In the genomic region with DNA sequence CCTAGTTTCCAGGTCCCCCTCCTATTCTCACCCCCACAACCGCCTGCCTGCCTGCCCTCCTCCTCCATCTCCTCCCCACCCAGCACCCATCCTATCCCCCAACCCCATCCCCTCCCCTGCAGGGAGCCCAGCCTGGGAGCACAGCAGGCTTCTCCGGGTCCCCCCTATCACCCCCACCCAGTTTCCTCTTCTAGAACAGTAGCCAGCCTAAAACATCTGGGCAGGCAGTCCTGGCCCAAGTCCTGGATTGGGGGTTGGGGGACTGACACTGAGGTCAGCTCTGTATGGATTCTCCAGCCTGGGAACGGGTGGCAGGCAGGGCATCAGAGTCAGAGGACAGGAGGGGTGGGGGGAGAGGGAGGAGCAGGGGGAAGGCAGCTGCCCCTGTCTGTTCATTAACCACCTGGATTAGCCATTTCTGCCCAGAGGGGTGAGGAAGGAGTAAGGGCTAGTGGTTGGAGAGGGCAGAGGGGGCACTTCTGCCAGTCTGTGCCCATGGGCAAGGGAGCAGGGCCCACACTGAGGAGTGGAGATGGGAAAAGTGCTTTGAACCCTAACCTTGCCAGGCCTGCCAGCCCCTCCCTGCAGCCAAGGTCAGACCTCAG, we compare ENCODE assay signal across 9 cellular contexts. TPM values are rescaled to one million over a fixed set of nuclear protein-coding genes. Genes with fewer than 3 reads are reported as not detected.
DNase-seq lines count a peak whose midpoint lies in the region; ATAC-seq and TF ChIP-seq lines count a peak whose summit lies in the region.
"Had no signal": no experiment of that assay in that cellular context is flagged by ENCODE, and none has a peak within 500 bp of the region (broad histone marks: within the 10 kb centered on the region; RNA-seq: fewer than 3 reads in every experiment).

No MANE protein-coding gene starts in this region.

- H3K4me1 Mint-ChIP-seq in activated CD8-positive, alpha-beta T cell treated with anti-CD3 and anti-CD28 coated beads, Interleukin-2, amount 10 ng/mL, durations not matched to agents 7 days and 5 days (ENCODE audit: low read depth) = peaks cover 62% of the 10 kb centered on the region
- no peaks in the 10 kb centered on the region for H3K4me1 Mint-ChIP-seq in activated CD8-positive, alpha-beta T cell treated with anti-CD3 and anti-CD28 coated beads for 36 hours (ENCODE audit: low read depth)

- no peak overlapping the region for H4K8ac ChIP-seq in mesendoderm (ENCODE audit: low read depth, low read length)

- H2AK5ac ChIP-seq in mesendoderm (ENCODE audit: low read length) = no peak overlapping the region

- WGBS in mesendoderm (ENCODE audit: extremely low coverage, insufficient coverage, low lambda C conversion rate) = no CpG with 5 or more reads among the region's 3 CpGs

- DNase-seq in activated CD8-positive, alpha-beta T cell treated with anti-CD3 and anti-CD28 coated beads, Interleukin-2, amount 10 ng/mL, durations not matched to agents 7 days and 5 days = no peak
- no peak for DNase-seq in activated CD8-positive, alpha-beta T cell treated with anti-CD3 and anti-CD28 coated beads for 36 hours
- DNase-seq in globus pallidus (ENCODE audit: low spot score) (peak; percentile 89), nucleus accumbens (lab: John Stamatoyannopoulos, UW) (peak in 45 of 56 donors; percentile 19 to 87 (median 62)), upper lobe of right lung (peak; percentile 68), mesendoderm (no peak), NCI-H1105 treated with DMSO at 0.1 percent for 48 hours (lab: John Stamatoyannopoulos, UW) (no peak)
- DNase-seq: NCI-H146 had no signal

- H2BK5ac ChIP-seq in mesendoderm (ENCODE audit: low read length) = no peak overlapping the region

- peak overlapping the region; percentile 72 for H3K4me3 Mint-ChIP-seq in activated CD8-positive, alpha-beta T cell treated with anti-CD3 and anti-CD28 coated beads, Interleukin-2, amount 10 ng/mL, durations not matched to agents 7 days and 5 days
- no peak overlapping the region for H3K4me3 Mint-ChIP-seq in activated CD8-positive, alpha-beta T cell treated with anti-CD3 and anti-CD28 coated beads for 36 hours

- no peak overlapping the region for H3K18ac ChIP-seq in mesendoderm (ENCODE audit: low read length)

- POLR2A ChIA-PET in activated CD8-positive, alpha-beta T cell treated with anti-CD3 and anti-CD28 coated beads, Interleukin-2, amount 10 ng/mL, durations not matched to agents 7 days and 5 days (lab: Charles Lee) = no interaction called here
- POLR2A ChIA-PET in activated CD8-positive, alpha-beta T cell treated with anti-CD3 and anti-CD28 coated beads for 36 hours (lab: Charles Lee) = no interaction called here

- no peaks in the 10 kb centered on the region for H3K36me3 Mint-ChIP-seq in activated CD8-positive, alpha-beta T cell treated with anti-CD3 and anti-CD28 coated beads, Interleukin-2, amount 10 ng/mL, durations not matched to agents 7 days and 5 days (ENCODE audit: low read depth)
- H3K36me3 Mint-ChIP-seq in activated CD8-positive, alpha-beta T cell treated with anti-CD3 and anti-CD28 coated beads for 36 hours (ENCODE audit: low read depth) = no peaks in the 10 kb centered on the region

- H3K27ac ChIP-seq in upper lobe of right lung = peak overlapping the region; percentile 91
- no peak overlapping the region for H3K27ac ChIP-seq in mesendoderm (ENCODE audit: low read depth, low read length)

- H3K79me2 ChIP-seq in mesendoderm (ENCODE audit: control insufficient read depth, insufficient read depth, low read length) = no peaks in the 10 kb centered on the region

- peak overlapping the region; percentile 86 for H3K4me3 ChIP-seq in upper lobe of right lung
- H3K4me3 ChIP-seq in mesendoderm (ENCODE audit: low read length) = no peak overlapping the region

- peaks cover 26% of the 10 kb centered on the region for H3K27me3 Mint-ChIP-seq in activated CD8-positive, alpha-beta T cell treated with anti-CD3 and anti-CD28 coated beads, Interleukin-2, amount 10 ng/mL, durations not matched to agents 7 days and 5 days (ENCODE audit: low read depth)
- H3K27me3 Mint-ChIP-seq in activated CD8-positive, alpha-beta T cell treated with anti-CD3 and anti-CD28 coated beads for 36 hours = peaks cover 22% of the 10 kb centered on the region

- H3K4me2 ChIP-seq in mesendoderm (ENCODE audit: low read length) = no peak overlapping the region

- no peaks in the 10 kb centered on the region for H3K9me3 ChIP-seq in upper lobe of right lung

- H3K79me1 ChIP-seq in mesendoderm (ENCODE audit: low read length) = no peaks in the 10 kb centered on the region

- CTCF ChIA-PET in activated CD8-positive, alpha-beta T cell treated with anti-CD3 and anti-CD28 coated beads, Interleukin-2, amount 10 ng/mL, durations not matched to agents 7 days and 5 days (lab: Charles Lee) = interaction anchor here (1.0 to 1.7 kb wide), 2 partner anchors 56 to 157 kb away, joined by 3 to 4 read pairs; no protein-coding TSS in a partner anchor
- CTCF ChIA-PET in activated CD8-positive, alpha-beta T cell treated with anti-CD3 and anti-CD28 coated beads for 36 hours (lab: Charles Lee) = interaction anchor here (1.8 to 2.3 kb wide), 2 partner anchors 69 to 153 kb away, joined by 5 to 7 read pairs; no protein-coding TSS in a partner anchor

- peak overlapping the region; percentile 31 for H3K27ac Mint-ChIP-seq in activated CD8-positive, alpha-beta T cell treated with anti-CD3 and anti-CD28 coated beads, Interleukin-2, amount 10 ng/mL, durations not matched to agents 7 days and 5 days
- H3K27ac Mint-ChIP-seq in activated CD8-positive, alpha-beta T cell treated with anti-CD3 and anti-CD28 coated beads for 36 hours = no peak overlapping the region

- no peak overlapping the region for H2BK120ac ChIP-seq in mesendoderm (ENCODE audit: low read depth, low read length)

- no peak for TF ChIP-seq CTCF in activated CD8-positive, alpha-beta T cell treated with anti-CD3 and anti-CD28 coated beads for 36 hours (IDR thresholded peaks at IDR 0.05)
- no peak for TF ChIP-seq CTCF in upper lobe of right lung (IDR thresholded peaks at IDR 0.05)

- no peaks in the 10 kb centered on the region for H3K9me3 Mint-ChIP-seq in activated CD8-positive, alpha-beta T cell treated with anti-CD3 and anti-CD28 coated beads, Interleukin-2, amount 10 ng/mL, durations not matched to agents 7 days and 5 days (ENCODE audit: insufficient read depth)
- H3K9me3 Mint-ChIP-seq in activated CD8-positive, alpha-beta T cell treated with anti-CD3 and anti-CD28 coated beads for 36 hours = no peaks in the 10 kb centered on the region

- H3K23ac ChIP-seq in mesendoderm (ENCODE audit: low read length) = no peak overlapping the region

- no peak overlapping the region for H2BK15ac ChIP-seq in mesendoderm (replicated peaks; ENCODE audit: low read depth)

- peaks cover 21% of the 10 kb centered on the region for H3K4me1 ChIP-seq in upper lobe of right lung
- H3K4me1 ChIP-seq in mesendoderm (ENCODE audit: control insufficient read depth, low read depth, low read length) = peaks cover 3% of the 10 kb centered on the region

- no peak for ATAC-seq in activated CD8-positive, alpha-beta T cell treated with anti-CD3 and anti-CD28 coated beads, Interleukin-2, amount 10 ng/mL, durations not matched to agents 7 days and 5 days
- no peak for ATAC-seq in activated CD8-positive, alpha-beta T cell treated with anti-CD3 and anti-CD28 coated beads for 36 hours
- ATAC-seq in upper lobe of right lung = peak; percentile 0
- no peak for ATAC-seq in activated CD4-positive, CD25-positive, alpha-beta regulatory T cell treated with anti-CD3 and anti-CD28 coated beads, Interleukin-2, amount 50 U/mL, for 24 hours

- H3K9ac ChIP-seq in mesendoderm (ENCODE audit: low read length) = no peak overlapping the region

- intact Hi-C loops in activated CD8-positive, alpha-beta T cell treated with anti-CD3 and anti-CD28 coated beads for 36 hours (cut with micrococcal nuclease) = no loop called here
- intact Hi-C loops in upper lobe of right lung (cut with DNase I) = no loop called here

- H3K27me3 ChIP-seq in upper lobe of right lung = no peaks in the 10 kb centered on the region
- H3K27me3 ChIP-seq in mesendoderm (ENCODE audit: insufficient read depth, low read length, poor library complexity) = no peaks in the 10 kb centered on the region

- no peak overlapping the region for H3K56ac ChIP-seq in mesendoderm (ENCODE audit: low read length)

- no peak overlapping the region for H4K5ac ChIP-seq in mesendoderm (ENCODE audit: low read length)

- H3K36me3 ChIP-seq in upper lobe of right lung (no peaks in the 10 kb centered on the region), mesendoderm (ENCODE audit: control insufficient read depth, insufficient read depth, low read length) (no peaks in the 10 kb centered on the region)

- no peak overlapping the region for H3K4ac ChIP-seq in mesendoderm (ENCODE audit: low read depth, low read length)

RNA-seq across cellular contexts. Expression of a gene that starts 60.0 kb away (rescaled TPM):
- 10 to 100 TPM; 28.9 to 29.8 TPM for total RNA-seq in activated CD8-positive, alpha-beta T cell treated with anti-CD3 and anti-CD28 coated beads, Interleukin-2, amount 10 ng/mL, durations not matched to agents 7 days and 5 days
- 1 to 10 TPM; 1.8 to 2.0 TPM for total RNA-seq in activated CD8-positive, alpha-beta T cell treated with anti-CD3 and anti-CD28 coated beads for 36 hours
- total RNA-seq in upper lobe of right lung = 669 TPM
- 1.7 TPM for polyA plus RNA-seq in mesendoderm (2013, experiment 1 of 2)
- polyA plus RNA-seq in mesendoderm (2013, experiment 2 of 2) = 2.4 TPM

Comparison
In these comparisons a context has a peak if more than half of its experiments do, and no peak if none do; other contexts are left out.
1. DNase-seq: peak in globus pallidus (single experiment), nucleus accumbens (45 of 56) and upper lobe of right lung (single experiment); none in activated CD8-positive, alpha-beta T cell treated with anti-CD3 and anti-CD28 coated beads, Interleukin-2, amount 10 ng/mL, durations not matched to agents 7 days and 5 days (single experiment), activated CD8-positive, alpha-beta T cell treated with anti-CD3 and anti-CD28 coated beads for 36 hours (single experiment), mesendoderm (single experiment) and NCI-H1105 treated with DMSO at 0.1 percent for 48 hours (single experiment).
2. RNA of a gene that starts 60.0 kb away (total RNA-seq): 669 TPM in upper lobe of right lung (single experiment); 28.9 to 29.8 TPM in activated CD8-positive, alpha-beta T cell treated with anti-CD3 and anti-CD28 coated beads, Interleukin-2, amount 10 ng/mL, durations not matched to agents 7 days and 5 days and 1.8 to 2.0 TPM in activated CD8-positive, alpha-beta T cell treated with anti-CD3 and anti-CD28 coated beads for 36 hours; every median in the first group is over 10 times any median in the second.